In the genomic region with DNA sequence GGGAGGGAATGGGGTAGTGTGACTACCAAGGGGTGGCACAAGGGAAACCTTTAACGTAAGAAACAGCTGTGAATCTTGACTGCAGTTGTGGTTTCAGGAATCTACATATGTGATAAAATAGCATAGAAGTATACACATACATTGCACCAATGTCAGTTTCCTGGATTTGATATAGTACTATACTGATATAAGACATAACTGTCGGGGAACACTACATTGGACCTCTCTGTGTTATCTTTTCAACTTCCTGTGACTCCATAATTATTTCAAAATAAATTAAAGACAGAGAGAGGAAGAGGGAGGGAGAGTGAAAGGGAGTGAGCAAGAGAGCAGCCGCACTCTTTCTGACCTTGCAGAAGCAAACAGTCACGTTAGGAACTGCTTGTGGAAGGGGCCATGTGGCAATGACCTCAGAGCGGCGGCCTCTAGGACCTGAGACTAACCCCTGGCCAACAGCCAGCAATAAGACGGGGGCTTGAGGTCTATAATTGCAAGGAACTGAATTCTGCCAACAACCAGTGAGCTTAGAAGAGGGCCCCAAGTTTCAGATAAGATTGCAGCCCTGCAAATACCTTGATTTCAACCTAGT, we compare ENCODE assay signal across 32 cellular contexts. TPM values are rescaled to one million over a fixed set of nuclear protein-coding genes. Genes with fewer than 3 reads are reported as not detected.
"Had no signal": no experiment of that assay in that cellular context is flagged by ENCODE, and none has a peak within 500 bp of the region (broad histone marks: within the 10 kb centered on the region; RNA-seq: fewer than 3 reads in every experiment).

No MANE protein-coding gene starts in this region.

- H3K9me3 ChIP-seq: ascending aorta, colonic mucosa had no signal

- H3K4me1 ChIP-seq: ascending aorta, breast epithelium, colonic mucosa, esophagus squamous epithelium had no signal

- H3K9me3 Mint-ChIP-seq: activated CD4-positive, alpha-beta memory T cell treated with anti-CD3 and anti-CD28 coated beads, Interleukin-2, amount 10 ng/mL, durations not matched to agents 7 days and 5 days; activated T-cell treated with anti-CD3 and anti-CD28 coated beads, Interleukin-2, amount 50 U/mL, for 24 hours; T-helper 2 cell treated with Interferon-gamma antibody and Interleukin-4, amounts not matched to agents 5 μg/mL and 100 μg/mL, for 36 hours had no signal

- H3K27ac Mint-ChIP-seq: activated CD4-positive, alpha-beta memory T cell treated with anti-CD3 and anti-CD28 coated beads, Interleukin-2, amount 10 ng/mL, durations not matched to agents 7 days and 5 days; activated CD4-positive, alpha-beta T cell treated with anti-CD3 and anti-CD28 coated beads for 36 hours; activated CD4-positive, alpha-beta T cell treated with anti-CD3 and anti-CD28 coated beads, Interleukin-2, amount 10 ng/mL, durations not matched to agents 24 days and 14 days; activated naive CD8-positive, alpha-beta T cell; activated T-cell treated with anti-CD3 and anti-CD28 coated beads, Interleukin-2, amount 50 U/mL, for 24 hours; activated T-cell treated with anti-CD3 and anti-CD28 coated beads, Interleukin-2, amount 50 U/mL, for 72 hours; brain; T-helper 17 cell; T-helper 2 cell treated with Interferon-gamma antibody and Interleukin-4, amounts not matched to agents 5 μg/mL and 100 μg/mL, for 36 hours had no signal

- DNase-seq: activated CD4-positive, alpha-beta memory T cell treated with anti-CD3 and anti-CD28 coated beads, Interleukin-2, amount 10 ng/mL, durations not matched to agents 7 days and 5 days; activated CD4-positive, alpha-beta T cell treated with anti-CD3 and anti-CD28 coated beads for 36 hours; activated CD4-positive, alpha-beta T cell treated with anti-CD3 and anti-CD28 coated beads, Interleukin-2, amount 10 ng/mL, durations not matched to agents 24 days and 14 days; activated CD4-positive, alpha-beta T cell treated with anti-CD3 and anti-CD28 coated beads, Interleukin-2, amount 50 U/mL, for 4 hours; activated CD4-positive, CD25-positive, alpha-beta regulatory T cell; activated CD4-positive, CD25-positive, alpha-beta regulatory T cell treated with anti-CD3 and anti-CD28 coated beads, Interleukin-2, amount 50 U/mL, for 72 hours; activated CD8-positive, alpha-beta memory T cell treated with anti-CD3 and anti-CD28 coated beads, Interleukin-2, amount 50 U/mL, for 48 hours; activated gamma-delta T cell; activated naive CD4-positive, alpha-beta T cell treated with anti-CD3 and anti-CD28 coated beads, Interleukin-2, amount 50 U/mL, for 16 hours; activated naive CD4-positive, alpha-beta T cell treated with Interleukin-2 at 50 U/mL for 16 hours; activated T-cell treated with anti-CD3 and anti-CD28 coated beads for 4 hours; activated T-cell treated with anti-CD3 and anti-CD28 coated beads, Interleukin-2, amount 50 U/mL, for 24 hours; activated T-cell treated with anti-CD3 and anti-CD28 coated beads, Interleukin-2, amount 50 U/mL, for 72 hours; central memory CD4-positive, alpha-beta T cell; cerebellar nuclear complex; colonic mucosa; effector CD8-positive, alpha-beta T cell; esophagus squamous epithelium; foreskin fibroblast; head of caudate nucleus; T-helper 1 cell; T-helper 17 cell; T1000 had no signal

- H3K27ac ChIP-seq: ascending aorta, breast epithelium, cardiac muscle cell, colonic mucosa, epithelial cell of prostate, esophagus squamous epithelium had no signal

- ATAC-seq: activated CD4-positive, alpha-beta T cell treated with anti-CD3 and anti-CD28 coated beads for 36 hours; activated T-cell treated with anti-CD3 and anti-CD28 coated beads, Interleukin-2, amount 50 U/mL, for 72 hours; T-helper 17 cell had no signal

- H3K4me3 Mint-ChIP-seq: activated CD4-positive, alpha-beta memory T cell treated with anti-CD3 and anti-CD28 coated beads, Interleukin-2, amount 10 ng/mL, durations not matched to agents 7 days and 5 days; activated CD4-positive, alpha-beta T cell treated with anti-CD3 and anti-CD28 coated beads for 36 hours; activated CD4-positive, alpha-beta T cell treated with anti-CD3 and anti-CD28 coated beads, Interleukin-2, amount 10 ng/mL, durations not matched to agents 24 days and 14 days; activated naive CD8-positive, alpha-beta T cell; activated T-cell treated with anti-CD3 and anti-CD28 coated beads, Interleukin-2, amount 50 U/mL, for 24 hours; activated T-cell treated with anti-CD3 and anti-CD28 coated beads, Interleukin-2, amount 50 U/mL, for 72 hours; brain; T-helper 17 cell; T-helper 2 cell treated with Interferon-gamma antibody and Interleukin-4, amounts not matched to agents 5 μg/mL and 100 μg/mL, for 36 hours had no signal

- H3K27me3 Mint-ChIP-seq: activated CD4-positive, alpha-beta memory T cell treated with anti-CD3 and anti-CD28 coated beads, Interleukin-2, amount 10 ng/mL, durations not matched to agents 7 days and 5 days; activated CD4-positive, alpha-beta T cell treated with anti-CD3 and anti-CD28 coated beads for 36 hours; activated CD4-positive, alpha-beta T cell treated with anti-CD3 and anti-CD28 coated beads, Interleukin-2, amount 10 ng/mL, durations not matched to agents 24 days and 14 days; T-helper 17 cell had no signal

- H3K27me3 ChIP-seq: ascending aorta, cardiac muscle cell, colonic mucosa, esophagus squamous epithelium had no signal

- H3K4me3 ChIP-seq: ascending aorta, breast epithelium, cardiac muscle cell, colonic mucosa, esophagus squamous epithelium had no signal

- H3K36me3 ChIP-seq: ascending aorta, breast epithelium, cardiac muscle cell, colonic mucosa, esophagus squamous epithelium had no signal

- H3K4me1 Mint-ChIP-seq: activated CD4-positive, alpha-beta memory T cell treated with anti-CD3 and anti-CD28 coated beads, Interleukin-2, amount 10 ng/mL, durations not matched to agents 7 days and 5 days; activated CD4-positive, alpha-beta T cell treated with anti-CD3 and anti-CD28 coated beads for 36 hours; activated CD4-positive, alpha-beta T cell treated with anti-CD3 and anti-CD28 coated beads, Interleukin-2, amount 10 ng/mL, durations not matched to agents 24 days and 14 days had no signal

- H3K36me3 Mint-ChIP-seq: activated naive CD8-positive, alpha-beta T cell; brain had no signal

RNA-seq across cellular contexts. Expression of a gene that starts 47.4 kb away (rescaled TPM):
- total RNA-seq: endothelial cell of umbilical vein, fibroblast of lung had no signal
- polyA plus RNA-seq: endothelial cell of umbilical vein, fibroblast of lung had no signal
